Comparison of ENCODE assay signal across 9 cellular contexts in genomic region chr7:142808802-142809583, GRCh38. TPM values are rescaled to one million over a fixed set of nuclear protein-coding genes. Genes with fewer than 3 reads are reported as not detected.
A peak's percentile ranks its signal among the peaks of the same experiment; 100 is the strongest.
DNase-seq lines count a peak whose midpoint lies in the region; ATAC-seq and TF ChIP-seq lines count a peak whose summit lies in the region.
"Had no signal": no experiment of that assay in that cellular context is flagged by ENCODE, and none has a peak within 500 bp of the region (broad histone marks: within the 10 kb centered on the region; RNA-seq: fewer than 3 reads in every experiment).

No MANE protein-coding gene starts in this region.

- intact Hi-C loops in left lung (cut with DNase I), result no loop called here

- H3K4me3 ChIP-seq in left lung (no peak overlapping the region), thymus (ENCODE audit: low read length) (peak overlapping the region; percentile 49)

- ATAC-seq in GM21526 (IDR thresholded peaks at IDR 0.05; ENCODE audit: low FRiP score, unreplicated experiment) (peak; percentile 87), left lung (peak; percentile 64)

- 4% methylated on average over 6 of the region's 6 CpGs for WGBS in thymus

- H3K27ac ChIP-seq in left lung (peak overlapping the region in 1 of 2 donors; percentile 21), thymus (ENCODE audit: low read depth) (peak overlapping the region; percentile 96)

- H3K36me3 ChIP-seq in left lung (no peaks in the 10 kb centered on the region), thymus (ENCODE audit: control insufficient read depth, insufficient read depth) (peaks cover 2% of the 10 kb centered on the region)

- H3K4me1 ChIP-seq in left lung, result no peaks in the 10 kb centered on the region
- peaks cover 52% of the 10 kb centered on the region for H3K4me1 ChIP-seq in thymus (ENCODE audit: control insufficient read depth, insufficient read depth, low read length)

- DNase-seq in Daoy (ENCODE audit: low read depth), result peak; percentile 98
- peak; percentile 66 for DNase-seq in KG1 (lab: John Stamatoyannopoulos, UW)
- peak; percentile 88 for DNase-seq in activated T-cell treated with anti-CD3 and anti-CD28 coated beads, Interleukin-2, amount 50 U/mL, for 1 hour
- peak in 1 of 2 donors; percentile 44 for DNase-seq in left lung
- DNase-seq in NCI-H2171 (lab: John Stamatoyannopoulos, UW), result no peak
- no peak for DNase-seq in cerebellum (ENCODE audit: low spot score)

- no peaks in the 10 kb centered on the region for H3K9me3 ChIP-seq in left lung
- no peaks in the 10 kb centered on the region for H3K9me3 ChIP-seq in thymus (ENCODE audit: control insufficient read depth)

- H3K27me3 ChIP-seq in left lung (peaks cover 2 to 56% of the 10 kb centered on the region in 2 donors), thymus (ENCODE audit: control insufficient read depth, insufficient read depth) (no peaks in the 10 kb centered on the region)

- no peak for TF ChIP-seq CTCF in left lung (IDR thresholded peaks at IDR 0.05)

RNA-seq across cellular contexts. Expression of gene PRSS2, which starts 38.2 kb away (rescaled TPM):
- not detected in 2 replicates for total RNA-seq in Daoy (2014; rRNA removed; shearing (Covaris generic))
- total RNA-seq in left lung, result 10 to 100 TPM in 1 of 2 donors, not detected in 1; 13.1 TPM
- polyA plus RNA-seq in thymus, result 23.1 TPM
- total RNA-seq in cerebellum, result not detected

RNA-seq across cellular contexts. Expression of gene EPHB6, which starts 45.9 kb away (rescaled TPM):
- total RNA-seq in Daoy (2014; rRNA removed; shearing (Covaris generic)), result 12.9 and 20.4 TPM in 2 replicates
- total RNA-seq in left lung, result 10 to 100 TPM in 1 of 2 donors, 1 to 10 TPM in 1; 6.5 to 12.1 TPM
- 163 TPM for polyA plus RNA-seq in thymus
- total RNA-seq in cerebellum, result 11.7 TPM

RNA-seq across cellular contexts. Expression of gene PRSS1, which starts 59.7 kb away (rescaled TPM):
- not detected in 2 replicates for total RNA-seq in Daoy (2014; rRNA removed; shearing (Covaris generic))
- total RNA-seq in left lung, result under 1 TPM in 1 of 2 donors, not detected in 1; 0.99 TPM
- polyA plus RNA-seq in thymus, result 4.5 TPM
- total RNA-seq in cerebellum, result not detected
- total RNA-seq: glomerular endothelial cell had no signal

Comparison
In these comparisons a context has a peak if more than half of its experiments do, and no peak if none do; other contexts are left out.
1. DNase-seq: peak in Daoy (single experiment), KG1 (single experiment) and activated T-cell treated with anti-CD3 and anti-CD28 coated beads, Interleukin-2, amount 50 U/mL, for 1 hour (single experiment); none in NCI-H2171 (single experiment) and cerebellum (single experiment).